In the genomic region with DNA sequence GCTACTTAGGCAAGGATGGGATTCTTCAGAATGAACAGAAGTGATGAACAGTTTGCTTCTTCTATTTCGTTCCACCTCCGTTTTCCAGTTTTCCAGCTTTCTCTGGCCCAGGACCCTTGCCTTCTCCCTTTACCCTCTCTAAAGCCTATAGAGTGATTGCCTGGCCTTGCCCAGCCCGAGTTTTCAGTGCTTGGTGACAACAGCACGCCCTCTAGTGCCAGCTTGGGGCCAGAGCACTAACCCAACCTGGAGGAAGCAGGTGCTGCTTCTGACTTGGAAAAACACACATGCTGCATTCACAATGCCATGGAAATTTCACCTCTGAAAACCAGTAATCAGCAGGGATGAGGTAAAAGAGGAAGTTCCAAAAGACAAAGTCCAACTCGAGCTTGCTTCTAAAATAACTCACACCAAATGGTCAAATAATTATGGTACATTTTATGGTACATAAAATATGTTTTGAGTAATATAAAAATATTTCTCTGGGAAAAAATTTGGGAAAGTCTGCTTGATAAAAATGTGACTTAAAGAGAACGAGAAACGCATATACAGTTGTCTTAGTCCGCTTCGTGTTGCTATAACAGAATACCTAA, we compare ENCODE assay signal across 8 cellular contexts. TPM values are rescaled to one million over a fixed set of nuclear protein-coding genes. Genes with fewer than 3 reads are reported as not detected.
DNase-seq lines count a peak whose midpoint lies in the region; ATAC-seq and TF ChIP-seq lines count a peak whose summit lies in the region.

No MANE protein-coding gene starts in this region.

- intact Hi-C loops in CD8-positive, alpha-beta T cell (cut with DNase I, micrococcal nuclease): loop anchor here (1.0 to 10.0 kb wide), 8 partner anchors 21 to 161 kb away; a partner anchor contains a TSS

- no peak overlapping the region for H3K4me3 ChIP-seq in CD8-positive, alpha-beta T cell (ENCODE audit: low read depth, low read length)
- no peak overlapping the region for H3K4me3 ChIP-seq in kidney epithelial cell (ENCODE audit: low read depth, low read length)

- POLR2A ChIA-PET in CD8-positive, alpha-beta T cell (lab: Charles Lee): no interaction called here
- POLR2A ChIA-PET in HEK293T (lab: Yijun Ruan, JAX): no interaction called here

- no peaks in the 10 kb centered on the region for H3K9me3 ChIP-seq in CD8-positive, alpha-beta T cell (ENCODE audit: low read length)

- H3K36me3 ChIP-seq in CD8-positive, alpha-beta T cell (ENCODE audit: insufficient read depth, low read length): no peaks in the 10 kb centered on the region
- no peaks in the 10 kb centered on the region for H3K36me3 ChIP-seq in kidney epithelial cell (ENCODE audit: control insufficient read depth, insufficient read depth, low read length)

- H3K27me3 ChIP-seq in CD8-positive, alpha-beta T cell (ENCODE audit: insufficient read depth, low read length): no peaks in the 10 kb centered on the region
- peaks cover 5% of the 10 kb centered on the region for H3K27me3 ChIP-seq in kidney epithelial cell (ENCODE audit: control insufficient read depth, insufficient read depth, low read length)

- TF ChIP-seq CTCF in CD8-positive, alpha-beta T cell (IDR thresholded peaks at IDR 0.05): peak; percentile 92
- TF ChIP-seq CTCF in kidney epithelial cell (IDR thresholded peaks at IDR 0.05; ENCODE audit: insufficient read depth, low read length, poor library complexity, severe bottlenecking): peak; percentile 99

- no peak overlapping the region for H3K4me3 Mint-ChIP-seq in CD8-positive, alpha-beta T cell

- CTCF ChIA-PET in CD8-positive, alpha-beta T cell (lab: Charles Lee): interaction anchor here (0.9 to 7.2 kb wide), 33 partner anchors 9 to 404 kb away, joined by 3 to 82 read pairs (median 7); a partner anchor contains a TSS
- CTCF ChIA-PET in HEK293T (lab: Yijun Ruan, JAX): interaction anchor here (1.0 to 3.0 kb wide), 5 partner anchors 8 to 126 kb away, joined by 3 to 15 read pairs (median 12); a partner anchor contains a TSS

- peak; percentile 51 to 84 (median 77) for DNase-seq in CD8-positive, alpha-beta T cell
- DNase-seq in HEK293T (ENCODE audit: extremely low spot score) (peak; percentile 88), NCI-H226 (peak; percentile 45), caudate nucleus (lab: John Stamatoyannopoulos, UW) (peak in 59 of 61 donors; percentile 5 to 83 (median 41)), kidney epithelial cell (ENCODE audit: low read depth) (peak; percentile 31)
- DNase-seq in activated CD4-positive, CD25-positive, alpha-beta regulatory T cell treated with anti-CD3 and anti-CD28 coated beads, Interleukin-2, amount 50 U/mL, for 16 hours (ENCODE audit: low read depth, low spot score): peak; percentile 45
- DNase-seq in stimulated activated CD4-positive, alpha-beta T cell treated with anti-CD3 and anti-CD28 coated beads, Interleukin-2, amount 100 ng/mL, for 24 hours: peak; percentile 79

- H3K4me1 Mint-ChIP-seq in CD8-positive, alpha-beta T cell (ENCODE audit: low read depth): no peaks in the 10 kb centered on the region

- H3K9me3 Mint-ChIP-seq in CD8-positive, alpha-beta T cell: no peaks in the 10 kb centered on the region

- peaks cover 3% of the 10 kb centered on the region for H3K27me3 Mint-ChIP-seq in CD8-positive, alpha-beta T cell (ENCODE audit: low read depth)

- no peaks in the 10 kb centered on the region for H3K36me3 Mint-ChIP-seq in CD8-positive, alpha-beta T cell

- no peaks in the 10 kb centered on the region for H3K4me1 ChIP-seq in CD8-positive, alpha-beta T cell (ENCODE audit: insufficient read depth, low read length)

- H3K27ac Mint-ChIP-seq in CD8-positive, alpha-beta T cell: no peak overlapping the region

- no peak overlapping the region for H3K27ac ChIP-seq in CD8-positive, alpha-beta T cell (ENCODE audit: low read depth, low read length)
- no peak overlapping the region for H3K27ac ChIP-seq in caudate nucleus (ENCODE audit: low read depth, low read length)

- ATAC-seq in CD8-positive, alpha-beta T cell: peak; percentile 93
- no peak for ATAC-seq in GM21717 (IDR thresholded peaks at IDR 0.05; ENCODE audit: unreplicated experiment)

TF ChIP-seq in HEK293T, 16 proteins besides CTCF, POLR2A, EP300 and RAD21:
- TF ChIP-seq ZNF384 (IDR thresholded peaks at IDR 0.05) (no peak), SP1 (IDR thresholded peaks at IDR 0.05) (no peak), NFRKB (IDR thresholded peaks at IDR 0.05) (no peak), LEF1 (IDR thresholded peaks at IDR 0.05; ENCODE audit: borderline replicate concordance) (no peak), FOXM1 (IDR thresholded peaks at IDR 0.05; ENCODE audit: borderline replicate concordance) (no peak)

RNA-seq across cellular contexts. Expression of a gene that starts 26.1 kb away (rescaled TPM):
- total RNA-seq in CD8-positive, alpha-beta T cell: under 1 TPM; 0.54 to 0.67 TPM
- total RNA-seq in kidney epithelial cell: 11.7 and 19.5 TPM in 2 replicates

RNA-seq across cellular contexts. Expression of a gene that starts 32.8 kb away (rescaled TPM):
- total RNA-seq in CD8-positive, alpha-beta T cell: 10 to 100 TPM; 11.6 to 12.3 TPM
- total RNA-seq in kidney epithelial cell: 6.6 and 6.8 TPM in 2 replicates

Comparison
In these comparisons a context has a peak if more than half of its experiments do, and no peak if none do; other contexts are left out.
1. DNase-seq: peak in every context shown above with its lines; median percentile 88 in HEK293T; 79 in stimulated activated CD4-positive, alpha-beta T cell treated with anti-CD3 and anti-CD28 coated beads, Interleukin-2, amount 100 ng/mL, for 24 hours; 77 in CD8-positive, alpha-beta T cell; 45 in NCI-H226; 45 in activated CD4-positive, CD25-positive, alpha-beta regulatory T cell treated with anti-CD3 and anti-CD28 coated beads, Interleukin-2, amount 50 U/mL, for 16 hours; 41 in caudate nucleus; 31 in kidney epithelial cell.